In genomic region chr20:62368303-62368628, GRCh38 we compare ENCODE assay signal across 1 cellular context.
TF ChIP-seq lines count a peak whose summit lies in the region.

No MANE protein-coding gene starts in this region.

TF ChIP-seq in HepG2, 621 proteins besides CTCF, POLR2A, EP300 and RAD21 (continued from another document and continues in another):
- TF ChIP-seq SKIL (CRISPR knock-in tag; IDR thresholded peaks at IDR 0.05; ENCODE audit: borderline replicate concordance) (no peak), GATA4 (IDR thresholded peaks at IDR 0.05; ENCODE audit: borderline replicate concordance, low read depth) (no peak), NFKBIZ (CRISPR knock-in tag; IDR thresholded peaks at IDR 0.05) (peak; percentile 20; the same call in 1 of the 2 replicates), SRSF9 (IDR thresholded peaks at IDR 0.05; ENCODE audit: borderline replicate concordance, insufficient read depth, low read depth, low read length, poor library complexity, severe bottlenecking) (no peak), ZNF367 (CRISPR knock-in tag; IDR thresholded peaks at IDR 0.05; ENCODE audit: borderline replicate concordance) (no peak), ZNF512 (CRISPR knock-in tag; IDR thresholded peaks at IDR 0.05) (no peak), HIC2 (CRISPR knock-in tag; IDR thresholded peaks at IDR 0.05; ENCODE audit: low read depth) (peak; percentile 33; the same call in 1 of the 2 replicates), ZNF276 (CRISPR knock-in tag; IDR thresholded peaks at IDR 0.05; ENCODE audit: low read depth) (no peak), ZSCAN29 (CRISPR knock-in tag; conservative IDR thresholded peaks at IDR 0.05) (no peak), ARNT2 (CRISPR knock-in tag; IDR thresholded peaks at IDR 0.05; ENCODE audit: low read depth) (no peak), ZNF629 (CRISPR knock-in tag; conservative IDR thresholded peaks at IDR 0.05) (no peak), ZNF644 (CRISPR knock-in tag; IDR thresholded peaks at IDR 0.05; ENCODE audit: low read depth) (no peak), ZNF430 (CRISPR knock-in tag; IDR thresholded peaks at IDR 0.05) (peak; percentile 35; the same call in 1 of the 2 replicates), SSRP1 (CRISPR knock-in tag; IDR thresholded peaks at IDR 0.05) (peak; percentile 81; the same call in 1 of the 2 replicates), ZBTB33 (CRISPR knock-in tag; IDR thresholded peaks at IDR 0.05) (no peak), ZFAT (CRISPR knock-in tag; conservative IDR thresholded peaks at IDR 0.05) (no peak), HMG20A (CRISPR knock-in tag; IDR thresholded peaks at IDR 0.05; ENCODE audit: borderline replicate concordance) (no peak), SIN3A (IDR thresholded peaks at IDR 0.05; ENCODE audit: borderline replicate concordance, low read depth, low read length) (no peak), MATR3 (CRISPR knock-in tag; IDR thresholded peaks at IDR 0.05) (no peak), CEBPG (CRISPR knock-in tag; IDR thresholded peaks at IDR 0.05) (no peak), ZFP36L2 (CRISPR knock-in tag; IDR thresholded peaks at IDR 0.05) (no peak), RERE (CRISPR knock-in tag; IDR thresholded peaks at IDR 0.05; ENCODE audit: low read depth) (no peak), ZNF616 (CRISPR knock-in tag; IDR thresholded peaks at IDR 0.05; ENCODE audit: low read depth) (no peak), PRDM15 (CRISPR knock-in tag; IDR thresholded peaks at IDR 0.05) (no peak), ZBTB10 (CRISPR knock-in tag; IDR thresholded peaks at IDR 0.05; ENCODE audit: borderline replicate concordance) (no peak), ZNF44 (CRISPR knock-in tag; IDR thresholded peaks at IDR 0.05) (0 out of 2 replicates have a peak, but pooled peaks have one; percentile 40), PAXIP1 (CRISPR knock-in tag; conservative IDR thresholded peaks at IDR 0.05) (no peak)
